In genomic region chr9:105293408-105293807, GRCh38 we compare ENCODE assay signal across 16 cellular contexts.
"Had no signal": no experiment of that assay in that cellular context is flagged by ENCODE, and none has a peak within 500 bp of the region (broad histone marks: within the 10 kb centered on the region; RNA-seq: fewer than 3 reads in every experiment).

No MANE protein-coding gene starts in this region.

- H3K9me3 Mint-ChIP-seq: activated B cell treated with CpG ODN at 0.5 μM for 24 hours; activated CD4-positive, alpha-beta T cell treated with anti-CD3 and anti-CD28 coated beads, Interleukin-2, amount 10 ng/mL, durations not matched to agents 24 days and 14 days; activated naive CD4-positive, alpha-beta T cell treated with anti-CD3 and anti-CD28 coated beads, Interleukin-2, amount 10 ng/mL, durations not matched to agents 7 days and 5 days; activated T-helper 17 cell treated with anti-CD3 and anti-CD28 coated beads, Interleukin-2, amount 50 U/mL, for 72 hours; stimulated activated memory B cell treated with anti-CD40 and anti-IgM and Interleukin-4, amounts not matched to agents 10 μg/mL and 1 μg/mL and 100 μg/mL, for 72 hours had no signal

- H3K27ac Mint-ChIP-seq: activated B cell treated with CpG ODN at 0.5 μM for 24 hours; activated CD4-positive, alpha-beta T cell treated with anti-CD3 and anti-CD28 coated beads, Interleukin-2, amount 10 ng/mL, durations not matched to agents 24 days and 14 days; activated naive CD4-positive, alpha-beta T cell treated with anti-CD3 and anti-CD28 coated beads, Interleukin-2, amount 10 ng/mL, durations not matched to agents 7 days and 5 days; activated T-helper 17 cell treated with anti-CD3 and anti-CD28 coated beads, Interleukin-2, amount 50 U/mL, for 72 hours; stimulated activated memory B cell treated with anti-CD40 and anti-IgM and Interleukin-4, amounts not matched to agents 10 μg/mL and 1 μg/mL and 100 μg/mL, for 72 hours had no signal

- H3K4me1 Mint-ChIP-seq: activated B cell treated with CpG ODN at 0.5 μM for 24 hours had no signal

- H3K27me3 ChIP-seq: body of pancreas, heart left ventricle, right lobe of liver, transverse colon had no signal

- H3K27me3 Mint-ChIP-seq: activated B cell treated with CpG ODN at 0.5 μM for 24 hours; activated CD4-positive, alpha-beta T cell treated with anti-CD3 and anti-CD28 coated beads, Interleukin-2, amount 10 ng/mL, durations not matched to agents 24 days and 14 days; activated naive CD4-positive, alpha-beta T cell treated with anti-CD3 and anti-CD28 coated beads, Interleukin-2, amount 10 ng/mL, durations not matched to agents 7 days and 5 days; activated T-helper 17 cell treated with anti-CD3 and anti-CD28 coated beads, Interleukin-2, amount 50 U/mL, for 72 hours; stimulated activated memory B cell treated with anti-CD40 and anti-IgM and Interleukin-4, amounts not matched to agents 10 μg/mL and 1 μg/mL and 100 μg/mL, for 72 hours had no signal

- DNase-seq: activated B cell treated with CpG ODN at 0.5 μM for 24 hours; activated CD4-positive, alpha-beta T cell treated with anti-CD3 and anti-CD28 coated beads, Interleukin-2, amount 10 ng/mL, durations not matched to agents 24 days and 14 days; activated naive CD4-positive, alpha-beta T cell treated with anti-CD3 and anti-CD28 coated beads, Interleukin-2, amount 10 ng/mL, durations not matched to agents 7 days and 5 days; body of pancreas; heart left ventricle; left ventricle myocardium inferior; mesenchymal stem cell; nephron progenitor cell; psoas muscle; right lobe of liver; transverse colon had no signal

- H3K27ac ChIP-seq: body of pancreas, left ventricle myocardium inferior, psoas muscle, right lobe of liver, transverse colon had no signal

- ATAC-seq: activated T-helper 17 cell treated with anti-CD3 and anti-CD28 coated beads, Interleukin-2, amount 50 U/mL, for 72 hours; body of pancreas; heart left ventricle; psoas muscle; right lobe of liver; stimulated activated memory B cell treated with anti-CD40 and anti-IgM and Interleukin-4, amounts not matched to agents 10 μg/mL and 1 μg/mL and 100 μg/mL, for 72 hours had no signal

- H3K36me3 ChIP-seq: heart left ventricle, left ventricle myocardium inferior, right lobe of liver, transverse colon had no signal

- H3K4me3 Mint-ChIP-seq: activated B cell treated with CpG ODN at 0.5 μM for 24 hours; activated CD4-positive, alpha-beta T cell treated with anti-CD3 and anti-CD28 coated beads, Interleukin-2, amount 10 ng/mL, durations not matched to agents 24 days and 14 days; activated naive CD4-positive, alpha-beta T cell treated with anti-CD3 and anti-CD28 coated beads, Interleukin-2, amount 10 ng/mL, durations not matched to agents 7 days and 5 days; activated T-helper 17 cell treated with anti-CD3 and anti-CD28 coated beads, Interleukin-2, amount 50 U/mL, for 72 hours; nephron progenitor cell; stimulated activated memory B cell treated with anti-CD40 and anti-IgM and Interleukin-4, amounts not matched to agents 10 μg/mL and 1 μg/mL and 100 μg/mL, for 72 hours had no signal

- H3K36me3 Mint-ChIP-seq: activated naive CD4-positive, alpha-beta T cell treated with anti-CD3 and anti-CD28 coated beads, Interleukin-2, amount 10 ng/mL, durations not matched to agents 7 days and 5 days had no signal

- H3K4me3 ChIP-seq: body of pancreas, heart left ventricle, left ventricle myocardium inferior, psoas muscle, right lobe of liver, transverse colon had no signal

- H3K4me1 ChIP-seq: psoas muscle had no signal

- H3K9me3 ChIP-seq: body of pancreas, left ventricle myocardium inferior, psoas muscle, right lobe of liver, transverse colon had no signal

- FAIRE-seq: endometrium, frontal cortex, keratinocyte had no signal
